31 cellular contexts compared by ENCODE assay signal in genomic region chr18:25423267-25423666, GRCh38.
"Had no signal": no experiment of that assay in that cellular context is flagged by ENCODE, and none has a peak within 500 bp of the region (broad histone marks: within the 10 kb centered on the region; RNA-seq: fewer than 3 reads in every experiment).

No MANE protein-coding gene starts in this region.

- H3K27me3 ChIP-seq: MG63 had no signal

- DNase-seq: activated CD4-positive, alpha-beta memory T cell treated with anti-CD3 and anti-CD28 coated beads, Interleukin-2, amount 10 ng/mL, durations not matched to agents 7 days and 5 days; activated CD4-positive, alpha-beta T cell treated with anti-CD3 and anti-CD28 coated beads for 1 hour; activated CD4-positive, alpha-beta T cell treated with anti-CD3 and anti-CD28 coated beads for 48 hours; activated CD4-positive, CD25-positive, alpha-beta regulatory T cell; activated CD8-positive, alpha-beta memory T cell treated with anti-CD3 and anti-CD28 coated beads for 24 hours; activated CD8-positive, alpha-beta memory T cell treated with anti-CD3 and anti-CD28 coated beads, Interleukin-2, amount 10 ng/mL, durations not matched to agents 7 days and 5 days; activated CD8-positive, alpha-beta memory T cell treated with anti-CD3 and anti-CD28 coated beads, Interleukin-2, amount 50 U/mL, for 48 hours; activated effector memory CD4-positive, alpha-beta T cell treated with Interleukin-2 at 50 U/mL for 16 hours; activated naive CD4-positive, alpha-beta T cell treated with anti-CD3 and anti-CD28 coated beads, Interleukin-2, amount 10 ng/mL, durations not matched to agents 7 days and 5 days; activated naive CD8-positive, alpha-beta T cell treated with anti-CD3 and anti-CD28 coated beads, Interleukin-2, amount 50 U/mL, for 24 hours; activated T-cell treated with anti-CD3 and anti-CD28 coated beads, Interleukin-2, amount 50 U/mL, for 48 hours; anterior cingulate cortex; caudate nucleus; cerebellar nuclear complex; Kasumi-1; MG63; NCI-H1048; NCI-H1105 treated with DMSO at 0.1 percent for 48 hours; NCI-H1436; NCI-H1694; NCI-H1930; NCI-H2081 treated with DMSO at 0.1 percent for 48 hours; NCI-H2171; NCI-H510A; PC-9; SIG-M5; T-cell; T-helper 2 cell; T-helper 9 cell; WERI-Rb-1 had no signal

- H3K9me3 ChIP-seq: MG63 had no signal

- H3K4me2 ChIP-seq: PC-9 had no signal

- H3K27ac ChIP-seq: PC-9, RWPE1, WERI-Rb-1 had no signal

- H2AFZ ChIP-seq: PC-9 had no signal

- H3K4me3 ChIP-seq: MG63, PC-9 had no signal

- H3K36me3 ChIP-seq: MG63, WERI-Rb-1 had no signal
